Comparison of ENCODE assay signal across 9 cellular contexts in genomic region chr1:193211539-193211938, GRCh38. TPM values are rescaled to one million over a fixed set of nuclear protein-coding genes. Genes with fewer than 3 reads are reported as not detected.
DNase-seq lines count a peak whose midpoint lies in the region; ATAC-seq, FAIRE-seq and TF ChIP-seq lines count a peak whose summit lies in the region.
"Had no signal": no experiment of that assay in that cellular context is flagged by ENCODE, and none has a peak within 500 bp of the region (broad histone marks: within the 10 kb centered on the region; RNA-seq: fewer than 3 reads in every experiment).

No MANE protein-coding gene starts in this region.

- H3K4me2 ChIP-seq in A549: peak overlapping the region; percentile 55

- TF ChIP-seq RAD21 in A549 (conservative IDR thresholded peaks at IDR 0.05 in 1 of 2, IDR thresholded peaks at IDR 0.05 in 1 of 2): peak in 1 of 2 experiments; percentile 11; a peak in 1 of 5 replicates

- TF ChIP-seq CTCF in A549 (IDR thresholded peaks at IDR 0.05): no peak
- TF ChIP-seq CTCF in choroid plexus epithelial cell (conservative IDR thresholded peaks at IDR 0.05; ENCODE audit: low read depth, low read length): no peak
- no peak for TF ChIP-seq CTCF in BE2C (IDR thresholded peaks at IDR 0.05; ENCODE audit: low read depth, low read length)

- peak; percentile 22 to 81 for DNase-seq in A549 (ENCODE audit: low read depth in 1 of 2, low spot score in 1 of 2)
- peak; percentile 85 for DNase-seq in choroid plexus epithelial cell (ENCODE audit: low read depth)
- DNase-seq in NCI-H187 treated with DMSO at 0.1 percent for 48 hours (lab: John Stamatoyannopoulos, UW): no peak
- no peak for DNase-seq in BE2C
- no peak for DNase-seq in left cardiac atrium
- DNase-seq in NOMO-1 (lab: John Stamatoyannopoulos, UW; ENCODE audit: unreplicated experiment in 2 of 2): no peak
- DNase-seq: activated T-cell treated with anti-CD3 and anti-CD28 coated beads, Interleukin-2, amount 50 U/mL, for 72 hours had no signal

- no peak for TF ChIP-seq EP300 in A549 (IDR thresholded peaks at IDR 0.05)

- no peak for TF ChIP-seq POLR2A in A549 (IDR thresholded peaks at IDR 0.05; ENCODE audit: low read length)

- intact Hi-C loops in left cardiac atrium (cut with DNase I): no loop called here

- ATAC-seq in A549 (peak; percentile 88 to 98; a peak in 5 of 6 replicates), GM19452 (IDR thresholded peaks at IDR 0.05; ENCODE audit: unreplicated experiment) (peak; percentile 82), HG03378 (IDR thresholded peaks at IDR 0.05; ENCODE audit: unreplicated experiment) (peak; percentile 89), left cardiac atrium (no peak)

- POLR2A ChIA-PET in A549 (lab: Yijun Ruan, JAX): no interaction called here

- H3K27ac ChIP-seq in A549: peak overlapping the region; percentile 34 to 52; a peak in 5 of 6 replicates

- no peak overlapping the region for H3K4me3 ChIP-seq in A549
- H3K4me3 ChIP-seq in choroid plexus epithelial cell (ENCODE audit: low read depth, low read length): no peak overlapping the region
- H3K4me3 ChIP-seq in BE2C (ENCODE audit: low read depth, low read length): no peak overlapping the region

- CTCF ChIA-PET in A549 (lab: Yijun Ruan, JAX): no interaction called here

- H3K27me3 ChIP-seq in BE2C: no peaks in the 10 kb centered on the region

- H3K36me3 ChIP-seq in BE2C: peaks cover 23% of the 10 kb centered on the region

- no peaks in the 10 kb centered on the region for H3K9me3 ChIP-seq in A549
- no peaks in the 10 kb centered on the region for H3K9me3 ChIP-seq in BE2C

- no peak for FAIRE-seq in A549 (lab: Jason Lieb, UNC)

- H3K4me1 ChIP-seq in A549 (peaks cover 26% of the 10 kb centered on the region), BE2C (no peaks in the 10 kb centered on the region)

- 24% methylated on average over 1 of the region's 1 CpG for WGBS in A549 (ENCODE audit: missing lambda C conversion rate)

TF ChIP-seq in A549, 52 proteins besides CTCF, POLR2A, EP300 and RAD21:
- TF ChIP-seq FOSL2 (IDR thresholded peaks at IDR 0.05) (no peak), FOSL2 (CRISPR knock-in tag; IDR thresholded peaks at IDR 0.05) (peak; percentile 69), HOXA7 (CRISPR knock-in tag; IDR thresholded peaks at IDR 0.05) (no peak)

RNA-seq across cellular contexts. Expression of gene B3GALT2, which starts 25.1 kb away (rescaled TPM):
- polyA plus RNA-seq in A549 (2011; rRNA removed): not detected in 2 replicates
- polyA plus RNA-seq in A549 (2012; cell fraction: cytosol; rRNA removed): not detected in 2 replicates
- polyA plus RNA-seq in A549 (2012; cell fraction: nucleus; rRNA removed): not detected in 2 replicates
- polyA plus RNA-seq in A549 (2017; fragmentation: RNase III; extraction: RNeasy Plus Mini Kit Qiagen cat#74134 plus additional on column Dnase treatment): not detected in 3 replicates
- 0.10 TPM in 1 of 2 replicates, not detected in the other for polyA minus RNA-seq in A549 (2011; rRNA and poly(A)+ RNA removed)
- not detected for polyA plus RNA-seq in BE2C (2012; ENCODE audit: insufficient read depth, insufficient read length, low read depth)
- 10 to 100 TPM; 26.4 to 48.6 TPM for total RNA-seq in left cardiac atrium

Comparison
In these comparisons a context has a peak if more than half of its experiments do, and no peak if none do; other contexts are left out.
1. ATAC-seq: peak in A549 (2 of 2), GM19452 (single experiment) and HG03378 (single experiment); none in left cardiac atrium (0 of 2).
2. DNase-seq: peak in A549 (2 of 2) and choroid plexus epithelial cell (single experiment); none in NCI-H187 treated with DMSO at 0.1 percent for 48 hours (single experiment), BE2C (single experiment), left cardiac atrium (single experiment) and NOMO-1 (0 of 2).